Comparison of ENCODE assay signal across 28 cellular contexts in the genomic region with DNA sequence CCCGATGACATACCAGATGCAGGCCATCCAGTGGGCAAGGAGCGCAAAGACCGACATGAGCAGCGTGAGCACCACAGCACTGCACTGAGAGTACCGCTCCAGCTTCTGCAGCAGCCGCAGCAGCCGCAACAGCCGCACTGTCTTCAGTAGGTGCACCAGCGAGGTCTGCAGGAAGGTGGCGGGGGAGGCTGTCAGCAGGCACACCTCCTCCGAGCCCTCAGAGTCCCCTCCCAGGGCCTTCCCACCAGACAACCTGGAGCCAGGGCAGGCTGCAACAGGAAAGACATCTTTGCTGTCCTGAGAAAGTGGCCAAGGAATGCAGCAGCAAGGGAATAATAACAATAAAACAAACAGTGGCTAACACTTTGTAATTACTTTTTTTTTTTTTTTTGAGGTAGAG. TPM values are rescaled to one million over a fixed set of nuclear protein-coding genes. Genes with fewer than 3 reads are reported as not detected.
DNase-seq lines count a peak whose midpoint lies in the region; ATAC-seq, FAIRE-seq and TF ChIP-seq lines count a peak whose summit lies in the region.
"Had no signal": no experiment of that assay in that cellular context is flagged by ENCODE, and none has a peak within 500 bp of the region (broad histone marks: within the 10 kb centered on the region; RNA-seq: fewer than 3 reads in every experiment).

No MANE protein-coding gene starts in this region.

- no peak overlapping the region for H3K4me3 ChIP-seq in keratinocyte (ENCODE audit: control insufficient read depth in 2 of 3, extremely low read depth in 1 of 3, insufficient read depth in 2 of 3, low read depth in 1 of 3, low read length in 3 of 3)
- H3K4me3 ChIP-seq: transverse colon had no signal

- H3K4me2 ChIP-seq in H9 (ENCODE audit: insufficient read depth, insufficient read length, low read length), result no peak overlapping the region
- no peak overlapping the region for H3K4me2 ChIP-seq in keratinocyte (ENCODE audit: control insufficient read depth, extremely low read depth, insufficient read depth, low read depth, low read length)
- H3K4me2 ChIP-seq: SK-N-SH had no signal

- no peak overlapping the region for H2BK15ac ChIP-seq in H9 (ENCODE audit: low read depth, low read length)

- H3K27me3 Mint-ChIP-seq in H9 (ENCODE audit: low read depth), result peaks cover 8% of the 10 kb centered on the region
- H3K27me3 Mint-ChIP-seq in WTC11 (ENCODE audit: low read depth), result no peaks in the 10 kb centered on the region; the same call in 1 of the 2 replicates
- peaks cover 2% of the 10 kb centered on the region for H3K27me3 Mint-ChIP-seq in T-helper 2 cell treated with Interferon-gamma antibody and Interleukin-4, amounts not matched to agents 5 μg/mL and 100 μg/mL, for 36 hours (ENCODE audit: low read depth)
- H3K27me3 Mint-ChIP-seq: activated T-cell treated with anti-CD3 and anti-CD28 coated beads, Interleukin-2, amount 50 U/mL, for 24 hours had no signal

- no peaks in the 10 kb centered on the region for H3K36me3 ChIP-seq in keratinocyte (ENCODE audit: control insufficient read depth in 2 of 2, extremely low read depth in 1 of 2, insufficient read depth in 2 of 2, low read length in 2 of 2)
- H3K36me3 ChIP-seq: transverse colon had no signal

- no peaks in the 10 kb centered on the region for H3K9me3 Mint-ChIP-seq in H9
- H3K9me3 Mint-ChIP-seq in WTC11, result no peaks in the 10 kb centered on the region
- H3K9me3 Mint-ChIP-seq in T-helper 2 cell treated with Interferon-gamma antibody and Interleukin-4, amounts not matched to agents 5 μg/mL and 100 μg/mL, for 36 hours, result no peaks in the 10 kb centered on the region
- H3K9me3 Mint-ChIP-seq: activated naive CD4-positive, alpha-beta T cell treated with anti-CD3 and anti-CD28 coated beads, Interleukin-2, amount 10 ng/mL, durations not matched to agents 7 days and 5 days; activated T-cell treated with anti-CD3 and anti-CD28 coated beads, Interleukin-2, amount 50 U/mL, for 24 hours; CD8-positive, alpha-beta T cell; naive thymus-derived CD8-positive, alpha-beta T cell had no signal

- no peak overlapping the region for H3K18ac ChIP-seq in H9 (ENCODE audit: insufficient read length, low read depth, low read length)

- H3K23ac ChIP-seq in H9 (ENCODE audit: insufficient read length, low read depth, low read length), result no peak overlapping the region

- CTCF ChIA-PET in WTC11 (lab: Charles Lee), result interaction anchor here (0.7 to 1.8 kb wide), 8 partner anchors 9 to 143 kb away, joined by 3 to 13 read pairs (median 4); partner anchors contain the start of genes GHDC and KCNH4

- H3K9me3 ChIP-seq in H9 (ENCODE audit: control insufficient read depth, low read depth, low read length) (no peaks in the 10 kb centered on the region), keratinocyte (ENCODE audit: control insufficient read depth, low read depth, low read length) (no peaks in the 10 kb centered on the region)
- H3K9me3 ChIP-seq: SK-N-SH, transverse colon had no signal

- no peaks in the 10 kb centered on the region for H3K23me2 ChIP-seq in H9 (ENCODE audit: insufficient read length, low read depth, low read length, poor library complexity, severe bottlenecking)

- H3K36me3 Mint-ChIP-seq in H9 (ENCODE audit: insufficient read depth in 1 of 3, low read depth in 3 of 3) (no peaks in the 10 kb centered on the region; a peak in 1 of 7 replicates), WTC11 (no peaks in the 10 kb centered on the region)
- H3K36me3 Mint-ChIP-seq in T-helper 2 cell treated with Interferon-gamma antibody and Interleukin-4, amounts not matched to agents 5 μg/mL and 100 μg/mL, for 36 hours (ENCODE audit: low read depth), result no peaks in the 10 kb centered on the region
- H3K36me3 Mint-ChIP-seq: activated naive CD4-positive, alpha-beta T cell treated with anti-CD3 and anti-CD28 coated beads, Interleukin-2, amount 10 ng/mL, durations not matched to agents 7 days and 5 days; CD8-positive, alpha-beta T cell; naive thymus-derived CD8-positive, alpha-beta T cell had no signal

- TF ChIP-seq CTCF in H9 (conservative IDR thresholded peaks at IDR 0.05), result 0 out of 3 replicates have a peak, but pooled peaks have one; percentile 20
- TF ChIP-seq CTCF in WTC11 (IDR thresholded peaks at IDR 0.05), result no peak
- TF ChIP-seq CTCF in keratinocyte (optimal IDR thresholded peaks at IDR 0.05 in 1 of 3, IDR thresholded peaks at IDR 0.05 in 1 of 3, conservative IDR thresholded peaks at IDR 0.05 in 1 of 3; ENCODE audit: extremely low read depth in 1 of 3, insufficient read depth in 2 of 3, low read length in 3 of 3), result peak in 2 of 3 experiments; percentile 16 to 32

- no peak overlapping the region for H4K5ac ChIP-seq in H9 (ENCODE audit: insufficient read length, low read depth, low read length)

- no peaks in the 10 kb centered on the region for H3K79me1 ChIP-seq in H9 (ENCODE audit: insufficient read depth, low read depth, low read length, poor library complexity, severe bottlenecking)

- POLR2A ChIA-PET in WTC11 (lab: Charles Lee), result interaction anchor here (0.7 kb wide), 1 partner anchor 115 kb away, joined by 3 read pairs; no protein-coding TSS in a partner anchor

- H3K4me1 Mint-ChIP-seq in H9 (no peaks in the 10 kb centered on the region; a peak in 1 of 4 replicates), WTC11 (no peaks in the 10 kb centered on the region)
- peaks cover 3% of the 10 kb centered on the region for H3K4me1 Mint-ChIP-seq in T-helper 2 cell treated with Interferon-gamma antibody and Interleukin-4, amounts not matched to agents 5 μg/mL and 100 μg/mL, for 36 hours (ENCODE audit: low read depth)

- no peak overlapping the region; the same call in 1 of the 2 replicates for H3K14ac ChIP-seq in H9 (ENCODE audit: insufficient read depth, low read length)

- H3K9me1 ChIP-seq in keratinocyte (ENCODE audit: control insufficient read depth, extremely low read depth, insufficient read depth, low read length), result no peaks in the 10 kb centered on the region

- dilution Hi-C loops in keratinocyte (cut with MboI; ENCODE audit: extremely low pct_ligation_motif_present, low sequenced_read_pairs), result no loop called here

- no peak overlapping the region for H2BK120ac ChIP-seq in H9 (ENCODE audit: low read depth, low read length, poor library complexity, severe bottlenecking)

- H3K9ac ChIP-seq in H9 (ENCODE audit: extremely low read depth, insufficient read length, low read length), result no peak overlapping the region
- H3K9ac ChIP-seq in keratinocyte (ENCODE audit: control insufficient read depth, extremely low read depth, insufficient read depth, low read length), result no peak overlapping the region
- H3K9ac ChIP-seq: SK-N-SH had no signal

- H3K56ac ChIP-seq in H9 (ENCODE audit: insufficient read length, low read depth, low read length), result no peak overlapping the region

- H4K20me1 ChIP-seq in H9 (ENCODE audit: control insufficient read depth, insufficient read depth, insufficient read length) (peaks cover 3% of the 10 kb centered on the region), keratinocyte (ENCODE audit: control insufficient read depth, extremely low read depth, insufficient read depth, low read length) (no peaks in the 10 kb centered on the region)

- H2BK5ac ChIP-seq in H9 (ENCODE audit: insufficient read length, low read length), result no peak overlapping the region

- no peaks in the 10 kb centered on the region for H3K79me2 ChIP-seq in H9 (ENCODE audit: insufficient read depth, low read length)
- no peaks in the 10 kb centered on the region for H3K79me2 ChIP-seq in keratinocyte (ENCODE audit: control insufficient read depth, insufficient read depth, low read length)

- H4K8ac ChIP-seq in H9 (replicated peaks; ENCODE audit: insufficient read length, low read depth, low read length), result no peak overlapping the region

- H3K27ac ChIP-seq in H9 (ENCODE audit: insufficient read length, low read depth, low read length) (no peak overlapping the region), keratinocyte (ENCODE audit: control insufficient read depth, insufficient read depth, low read length) (no peak overlapping the region)
- H3K27ac ChIP-seq: transverse colon had no signal

- no peak overlapping the region for H3K4ac ChIP-seq in H9 (ENCODE audit: low read depth, low read length)

- WGBS in H9 (ENCODE audit: extremely low coverage, insufficient read length, low lambda C conversion rate), result no CpG with 5 or more reads among the region's 11 CpGs

- no peak overlapping the region for H2BK12ac ChIP-seq in H9 (ENCODE audit: insufficient read length, low read depth, low read length)

- H4K91ac ChIP-seq in H9 (ENCODE audit: insufficient read length, low read depth, low read length), result no peak overlapping the region

- no peak overlapping the region for H2BK20ac ChIP-seq in H9 (ENCODE audit: low read depth, low read length, poor library complexity, severe bottlenecking)

- H2AFZ ChIP-seq in H9 (ENCODE audit: low read length), result no peak overlapping the region
- no peak overlapping the region for H2AFZ ChIP-seq in keratinocyte (ENCODE audit: control insufficient read depth, low read length)

- ATAC-seq in WTC11 (peak; percentile 82), HG02938 (IDR thresholded peaks at IDR 0.05; ENCODE audit: unreplicated experiment) (no peak)
- ATAC-seq: activated CD4-positive, CD25-positive, alpha-beta regulatory T cell treated with anti-CD3 and anti-CD28 coated beads, Interleukin-2, amount 50 U/mL, for 24 hours; activated CD8-positive, alpha-beta T cell treated with anti-CD3 and anti-CD28 coated beads, Interleukin-2, amount 10 ng/mL, durations not matched to agents 7 days and 5 days; CD8-positive, alpha-beta T cell; HCT116; naive thymus-derived CD8-positive, alpha-beta T cell; Panc1; stimulated activated naive CD8-positive, alpha-beta T cell treated with anti-CD3 and anti-CD28 coated beads, Interleukin-15, Interleukin-2, amounts not matched to agents 100 U/mL and 50 U/mL, for 24 hours had no signal

- no peak overlapping the region for H3T11ph ChIP-seq in H9 (ENCODE audit: low read length)

- no peaks in the 10 kb centered on the region for H3K4me1 ChIP-seq in H9 (ENCODE audit: insufficient read depth, low read length)
- peaks cover 3% of the 10 kb centered on the region for H3K4me1 ChIP-seq in keratinocyte (ENCODE audit: control insufficient read depth, extremely low read depth, insufficient read depth, low read length)
- H3K4me1 ChIP-seq: transverse colon had no signal

- no peaks in the 10 kb centered on the region for H3K27me3 ChIP-seq in H9 (ENCODE audit: insufficient read depth, low read length)
- peaks cover 15% of the 10 kb centered on the region for H3K27me3 ChIP-seq in keratinocyte (ENCODE audit: control insufficient read depth, extremely low read depth, insufficient read depth, low read length)
- H3K27me3 ChIP-seq: transverse colon had no signal

- DNase-seq in H9 (peak; percentile 78), WTC11 (ENCODE audit: low spot score) (peak; percentile 44), keratinocyte (ENCODE audit: low read depth, low spot score) (no peak), OCI-M1 (lab: John Stamatoyannopoulos, UW) (no peak)
- DNase-seq in T-helper 2 cell treated with Interferon-gamma antibody and Interleukin-4, amounts not matched to agents 5 μg/mL and 100 μg/mL, for 36 hours (ENCODE audit: low spot score), result no peak
- DNase-seq: activated CD8-positive, alpha-beta T cell treated with anti-CD3 and anti-CD28 coated beads, Interleukin-2, amount 10 ng/mL, durations not matched to agents 7 days and 5 days; activated naive CD4-positive, alpha-beta T cell treated with anti-CD3 and anti-CD28 coated beads, Interleukin-2, amount 10 ng/mL, durations not matched to agents 7 days and 5 days; activated T-cell treated with anti-CD3 and anti-CD28 coated beads, Interleukin-2, amount 50 U/mL, for 24 hours; CD8-positive, alpha-beta T cell; cerebellar nuclear complex; DMS79 treated with DMSO at 0.1 percent for 48 hours; IMR-90; kidney; naive thymus-derived CD8-positive, alpha-beta T cell; NCI-H1694; NCI-H345; SK-N-SH; stimulated activated CD4-positive, alpha-beta T cell treated with anti-CD3 and anti-CD28 coated beads, Interleukin-2, amount 100 ng/mL, for 24 hours; stimulated activated naive CD8-positive, alpha-beta T cell treated with anti-CD3 and anti-CD28 coated beads, Interleukin-15, Interleukin-2, amounts not matched to agents 100 U/mL and 50 U/mL, for 24 hours; T-helper 9 cell; transverse colon had no signal

- H3K4me3 Mint-ChIP-seq in H9, result no peak overlapping the region
- no peak overlapping the region for H3K4me3 Mint-ChIP-seq in WTC11
- no peak overlapping the region for H3K4me3 Mint-ChIP-seq in T-helper 2 cell treated with Interferon-gamma antibody and Interleukin-4, amounts not matched to agents 5 μg/mL and 100 μg/mL, for 36 hours
- H3K4me3 Mint-ChIP-seq: activated CD8-positive, alpha-beta T cell treated with anti-CD3 and anti-CD28 coated beads, Interleukin-2, amount 10 ng/mL, durations not matched to agents 7 days and 5 days; activated naive CD4-positive, alpha-beta T cell treated with anti-CD3 and anti-CD28 coated beads, Interleukin-2, amount 10 ng/mL, durations not matched to agents 7 days and 5 days; activated T-cell treated with anti-CD3 and anti-CD28 coated beads, Interleukin-2, amount 50 U/mL, for 24 hours; CD8-positive, alpha-beta T cell; naive thymus-derived CD8-positive, alpha-beta T cell had no signal

- no peak for FAIRE-seq in keratinocyte (lab: Jason Lieb, UNC)
- FAIRE-seq: kidney had no signal

- H3K27ac Mint-ChIP-seq in H9, result no peak overlapping the region
- H3K27ac Mint-ChIP-seq in WTC11, result no peak overlapping the region
- no peak overlapping the region for H3K27ac Mint-ChIP-seq in T-helper 2 cell treated with Interferon-gamma antibody and Interleukin-4, amounts not matched to agents 5 μg/mL and 100 μg/mL, for 36 hours
- H3K27ac Mint-ChIP-seq: activated CD8-positive, alpha-beta T cell treated with anti-CD3 and anti-CD28 coated beads, Interleukin-2, amount 10 ng/mL, durations not matched to agents 7 days and 5 days; activated naive CD4-positive, alpha-beta T cell treated with anti-CD3 and anti-CD28 coated beads, Interleukin-2, amount 10 ng/mL, durations not matched to agents 7 days and 5 days; activated T-cell treated with anti-CD3 and anti-CD28 coated beads, Interleukin-2, amount 50 U/mL, for 24 hours; CD8-positive, alpha-beta T cell; naive thymus-derived CD8-positive, alpha-beta T cell had no signal

- no peak overlapping the region for H2AK5ac ChIP-seq in H9 (ENCODE audit: insufficient read length, low read length)

RNA-seq across cellular contexts. Expression of gene KCNH4, which starts 9.1 kb away (rescaled TPM):
- 0.13 TPM in 1 of 2 replicates, not detected in the other for total RNA-seq in H9 (2021)
- 0.24 to 0.46 TPM (median 0.34 TPM) in 3 replicates for total RNA-seq in WTC11 (2021)
- polyA plus RNA-seq in keratinocyte, result not detected in 3 replicates
- polyA plus RNA-seq in keratinocyte (2011; ENCODE audit: low read depth), result not detected
- 0.01 TPM in 1 of 2 replicates, not detected in the other for polyA plus RNA-seq in keratinocyte (2011; cell fraction: cytosol; rRNA removed)
- not detected in 2 replicates for polyA plus RNA-seq in keratinocyte (2011; cell fraction: nucleus; rRNA removed)
- not detected in 2 replicates for polyA plus RNA-seq in keratinocyte (2012; ENCODE audit: low replicate concordance)
- 0.06 TPM in 1 of 3 replicates, not detected in the others for polyA minus RNA-seq in keratinocyte
- polyA minus RNA-seq in keratinocyte (2011; cell fraction: cytosol; rRNA and poly(A)+ RNA removed), result not detected
- not detected in 2 replicates for polyA minus RNA-seq in keratinocyte (2011; cell fraction: nucleus; rRNA and poly(A)+ RNA removed)
- total RNA-seq: IMR-90, skeletal muscle tissue, transverse colon had no signal
- polyA plus RNA-seq: naive thymus-derived CD8-positive, alpha-beta T cell had no signal

RNA-seq across cellular contexts. Expression of gene HCRT, which starts 13.4 kb away (rescaled TPM):
- total RNA-seq in H9 (2021) (not detected in 2 replicates), WTC11 (2021) (not detected in 3 replicates)
- not detected in 3 replicates for polyA plus RNA-seq in keratinocyte
- polyA plus RNA-seq in keratinocyte (2011; ENCODE audit: low read depth), result not detected
- not detected in 2 replicates for polyA plus RNA-seq in keratinocyte (2011; cell fraction: cytosol; rRNA removed)
- polyA plus RNA-seq in keratinocyte (2011; cell fraction: nucleus; rRNA removed), result not detected in 2 replicates
- not detected in 2 replicates for polyA plus RNA-seq in keratinocyte (2012; ENCODE audit: low replicate concordance)
- polyA minus RNA-seq in keratinocyte, result not detected in 3 replicates
- polyA minus RNA-seq in keratinocyte (2011; cell fraction: cytosol; rRNA and poly(A)+ RNA removed), result not detected
- not detected in 2 replicates for polyA minus RNA-seq in keratinocyte (2011; cell fraction: nucleus; rRNA and poly(A)+ RNA removed)
- total RNA-seq: activated CD8-positive, alpha-beta T cell treated with anti-CD3 and anti-CD28 coated beads, Interleukin-2, amount 10 ng/mL, durations not matched to agents 7 days and 5 days; CD8-positive, alpha-beta T cell; IMR-90; kidney; mesenteric fat pad; naive thymus-derived CD8-positive, alpha-beta T cell; posterior vena cava; skeletal muscle tissue; transverse colon had no signal
- polyA plus RNA-seq: IMR-90; naive thymus-derived CD8-positive, alpha-beta T cell; SK-N-SH had no signal

RNA-seq across cellular contexts. Expression of gene RAB5C, which starts 17.0 kb away (rescaled TPM):
- total RNA-seq in H9 (2021) (73.8 and 75.7 TPM in 2 replicates), WTC11 (2021) (74.3 to 84.8 TPM (median 84.1 TPM) in 3 replicates)
- 162 to 205 TPM (median 190 TPM) in 3 replicates for polyA plus RNA-seq in keratinocyte
- polyA plus RNA-seq in keratinocyte (2011; ENCODE audit: low read depth), result 39.1 TPM
- polyA plus RNA-seq in keratinocyte (2011; cell fraction: cytosol; rRNA removed), result 175 and 251 TPM in 2 replicates
- polyA plus RNA-seq in keratinocyte (2011; cell fraction: nucleus; rRNA removed), result 119 and 154 TPM in 2 replicates
- polyA plus RNA-seq in keratinocyte (2012; ENCODE audit: low replicate concordance), result 93.5 and 168 TPM in 2 replicates
- 92.2 to 195 TPM (median 110 TPM) in 3 replicates for polyA minus RNA-seq in keratinocyte
- 108 TPM for polyA minus RNA-seq in keratinocyte (2011; cell fraction: cytosol; rRNA and poly(A)+ RNA removed)
- 31.3 and 35.6 TPM in 2 replicates for polyA minus RNA-seq in keratinocyte (2011; cell fraction: nucleus; rRNA and poly(A)+ RNA removed)

RNA-seq across cellular contexts. Expression of gene GHDC, which starts 22.5 kb away (rescaled TPM):
- total RNA-seq in H9 (2021) (8.5 and 11.0 TPM in 2 replicates), WTC11 (2021) (7.5 to 11.1 TPM (median 11.1 TPM) in 3 replicates)
- 2.7 to 4.7 TPM (median 4.4 TPM) in 3 replicates for polyA plus RNA-seq in keratinocyte
- 0.59 TPM for polyA plus RNA-seq in keratinocyte (2011; ENCODE audit: low read depth)
- 1.2 and 2.6 TPM in 2 replicates for polyA plus RNA-seq in keratinocyte (2011; cell fraction: cytosol; rRNA removed)
- polyA plus RNA-seq in keratinocyte (2011; cell fraction: nucleus; rRNA removed), result 8.3 and 9.9 TPM in 2 replicates
- polyA plus RNA-seq in keratinocyte (2012; ENCODE audit: low replicate concordance), result 3.5 and 6.7 TPM in 2 replicates
- polyA minus RNA-seq in keratinocyte, result 2.0 to 3.8 TPM (median 2.5 TPM) in 3 replicates
- polyA minus RNA-seq in keratinocyte (2011; cell fraction: cytosol; rRNA and poly(A)+ RNA removed), result 5.4 TPM
- polyA minus RNA-seq in keratinocyte (2011; cell fraction: nucleus; rRNA and poly(A)+ RNA removed), result 7.2 and 7.9 TPM in 2 replicates

RNA-seq across cellular contexts. Expression of gene HSPB9, which starts 49.2 kb away (rescaled TPM):
- total RNA-seq in H9 (2021) (0.15 and 0.18 TPM in 2 replicates), WTC11 (2021) (0.30 to 0.57 TPM (median 0.46 TPM) in 3 replicates)
- polyA plus RNA-seq in keratinocyte, result 0.03 TPM in 1 of 3 replicates, not detected in the others
- not detected for polyA plus RNA-seq in keratinocyte (2011; ENCODE audit: low read depth)
- polyA plus RNA-seq in keratinocyte (2011; cell fraction: cytosol; rRNA removed), result not detected in 2 replicates
- not detected in 2 replicates for polyA plus RNA-seq in keratinocyte (2011; cell fraction: nucleus; rRNA removed)
- 0.16 and 0.18 TPM in 2 replicates for polyA plus RNA-seq in keratinocyte (2012; ENCODE audit: low replicate concordance)
- polyA minus RNA-seq in keratinocyte, result not detected in 3 replicates
- polyA minus RNA-seq in keratinocyte (2011; cell fraction: cytosol; rRNA and poly(A)+ RNA removed), result not detected
- not detected in 2 replicates for polyA minus RNA-seq in keratinocyte (2011; cell fraction: nucleus; rRNA and poly(A)+ RNA removed)
- total RNA-seq: CD8-positive, alpha-beta T cell; IMR-90; kidney; mesenteric fat pad; naive thymus-derived CD8-positive, alpha-beta T cell; posterior vena cava; skeletal muscle tissue had no signal
- polyA plus RNA-seq: IMR-90; naive thymus-derived CD8-positive, alpha-beta T cell had no signal

Comparison
In these comparisons a context has a peak if more than half of its experiments do, and no peak if none do; other contexts are left out.
1. DNase-seq: peak in H9 (single experiment) and WTC11 (single experiment); none in keratinocyte (single experiment), OCI-M1 (single experiment) and T-helper 2 cell treated with Interferon-gamma antibody and Interleukin-4, amounts not matched to agents 5 μg/mL and 100 μg/mL, for 36 hours (single experiment).